In the genomic region with DNA sequence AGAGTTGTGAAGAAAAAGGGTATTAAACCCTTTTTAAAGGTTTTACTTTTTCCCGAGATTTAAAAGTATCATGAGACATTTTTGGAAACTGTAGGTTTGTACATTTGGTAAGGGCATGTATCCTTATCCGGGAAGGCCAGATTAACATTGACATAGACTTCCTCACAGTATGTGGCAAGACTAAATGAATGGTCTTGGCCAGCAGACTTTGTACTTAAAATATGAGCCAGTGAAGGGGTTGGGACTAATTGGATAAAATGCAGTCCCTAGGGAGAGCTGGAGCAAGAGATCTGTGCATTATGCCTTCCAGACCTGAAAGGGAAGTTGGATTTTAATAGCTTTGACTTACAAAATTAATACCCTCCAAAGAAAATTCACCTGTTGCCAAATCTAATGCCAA, we compare ENCODE assay signal across 19 cellular contexts.
DNase-seq lines count a peak whose midpoint lies in the region; ATAC-seq and TF ChIP-seq lines count a peak whose summit lies in the region.
"Had no signal": no experiment of that assay in that cellular context is flagged by ENCODE, and none has a peak within 500 bp of the region (broad histone marks: within the 10 kb centered on the region; RNA-seq: fewer than 3 reads in every experiment).

No MANE protein-coding gene starts in this region.

- H3K9me2 ChIP-seq in hepatocyte (replicated peaks; ENCODE audit: insufficient read depth) = no peaks in the 10 kb centered on the region

- intact Hi-C loops in Right ventricle myocardium inferior (cut with DNase I) (no loop called here), cardiac septum (cut with DNase I) (no loop called here), esophagus muscularis mucosa (cut with DNase I) (no loop called here), right lobe of liver (cut with DNase I) (no loop called here), testis (cut with DNase I; ENCODE audit: low total_unique reads) (no loop called here)

- H3K27ac ChIP-seq in esophagus muscularis mucosa (replicated peaks in 1 of 4) (peak overlapping the region; percentile 62 to 79 (median 72)), right lobe of liver (no peak overlapping the region), hepatocyte (no peak overlapping the region), testis (no peak overlapping the region)

- no peaks in the 10 kb centered on the region for H4K20me1 ChIP-seq in hepatocyte (ENCODE audit: insufficient read depth, poor library complexity, severe bottlenecking)

- H3K4me1 ChIP-seq in esophagus muscularis mucosa = peaks cover 0 to 45% (median 31%) of the 10 kb centered on the region in 4 donors
- no peaks in the 10 kb centered on the region for H3K4me1 ChIP-seq in right lobe of liver
- H3K4me1 ChIP-seq in hepatocyte (ENCODE audit: insufficient read depth) = no peaks in the 10 kb centered on the region
- no peaks in the 10 kb centered on the region for H3K4me1 ChIP-seq in testis

- ATAC-seq in Right ventricle myocardium inferior (peak; percentile 75), right lobe of liver (peak in 3 of 4 donors; percentile 54 to 58 (median 54)), GM19395 (IDR thresholded peaks at IDR 0.05; ENCODE audit: unreplicated experiment) (no peak), GM21423 (IDR thresholded peaks at IDR 0.05; ENCODE audit: unreplicated experiment) (no peak)
- ATAC-seq: activated T-cell treated with anti-CD3 and anti-CD28 coated beads, Interleukin-2, amount 50 U/mL, for 4 hours had no signal

- H3K36me3 ChIP-seq in esophagus muscularis mucosa (no peaks in the 10 kb centered on the region), right lobe of liver (no peaks in the 10 kb centered on the region), hepatocyte (replicated peaks; ENCODE audit: insufficient read depth, low read depth) (no peaks in the 10 kb centered on the region), testis (ENCODE audit: low read depth, missing control alignments) (no peaks in the 10 kb centered on the region)
- H3K36me3 ChIP-seq: heart right ventricle had no signal

- DNase-seq in Right ventricle myocardium inferior (ENCODE audit: missing footprints) (no peak), cardiac septum (ENCODE audit: low spot score) (no peak), esophagus muscularis mucosa (ENCODE audit: extremely low spot score) (no peak), right lobe of liver (no peak), hepatocyte (ENCODE audit: low spot score) (no peak), testis (no peak)
- DNase-seq: activated CD4-positive, alpha-beta T cell treated with anti-CD3 and anti-CD28 coated beads, Interleukin-2, amount 50 U/mL, for 4 hours; activated T-cell treated with anti-CD3 and anti-CD28 coated beads, Interleukin-2, amount 50 U/mL, for 4 hours; cerebellar nuclear complex; endodermal cell; GDM1; heart right ventricle; HFFc6; islet precursor cell; Kasumi-1; NCI-H1436 treated with DMSO at 0.1 percent for 48 hours; stimulated activated CD4-positive, alpha-beta T cell treated with anti-CD3 and anti-CD28 coated beads, Interleukin-4, amount 100 ng/mL, for 24 hours had no signal

- 55% methylated on average over 2 of the region's 2 CpGs for WGBS in esophagus muscularis mucosa
- WGBS in right lobe of liver (ENCODE audit: insufficient coverage, low coverage, low lambda C conversion rate, missing lambda C conversion rate) = 37% methylated on average over 2 of the region's 2 CpGs
- WGBS in hepatocyte (ENCODE audit: low lambda C conversion rate, missing lambda C conversion rate) = 88% methylated on average over 2 of the region's 2 CpGs
- WGBS in testis, 2 donors = 51 to 57% methylated on average over 2 of the region's 2 CpGs

- TF ChIP-seq CTCF in esophagus muscularis mucosa (IDR thresholded peaks at IDR 0.05) (no peak), right lobe of liver (IDR thresholded peaks at IDR 0.05) (no peak), hepatocyte (IDR thresholded peaks at IDR 0.05; ENCODE audit: poor library complexity) (no peak), testis (IDR thresholded peaks at IDR 0.05) (no peak)

- no peak overlapping the region for H3K4me2 ChIP-seq in hepatocyte

- no peaks in the 10 kb centered on the region for H3K79me2 ChIP-seq in hepatocyte

- H3K9me3 ChIP-seq in esophagus muscularis mucosa = no peaks in the 10 kb centered on the region
- H3K9me3 ChIP-seq in right lobe of liver = no peaks in the 10 kb centered on the region
- no peaks in the 10 kb centered on the region for H3K9me3 ChIP-seq in hepatocyte (ENCODE audit: low read depth)
- no peaks in the 10 kb centered on the region for H3K9me3 ChIP-seq in testis
- H3K9me3 ChIP-seq: heart right ventricle had no signal

- H3K4me3 ChIP-seq in esophagus muscularis mucosa (peak overlapping the region in 3 of 4 donors; percentile 3 to 36 (median 8)), right lobe of liver (no peak overlapping the region), hepatocyte (no peak overlapping the region), testis (no peak overlapping the region)
- H3K4me3 ChIP-seq: heart right ventricle had no signal

- H2AFZ ChIP-seq in hepatocyte = no peak overlapping the region

- TF ChIP-seq EP300 in esophagus muscularis mucosa (IDR thresholded peaks at IDR 0.05) = peak; percentile 50

- TF ChIP-seq POLR2A in esophagus muscularis mucosa (IDR thresholded peaks at IDR 0.05; ENCODE audit: low read depth) = no peak
- no peak for TF ChIP-seq POLR2A in right lobe of liver (IDR thresholded peaks at IDR 0.05)
- no peak for TF ChIP-seq POLR2A in testis (IDR thresholded peaks at IDR 0.05)

- H3K27me3 ChIP-seq in esophagus muscularis mucosa = no peaks in the 10 kb centered on the region
- H3K27me3 ChIP-seq in right lobe of liver = no peaks in the 10 kb centered on the region
- no peaks in the 10 kb centered on the region for H3K27me3 ChIP-seq in hepatocyte
- no peaks in the 10 kb centered on the region for H3K27me3 ChIP-seq in testis
- H3K27me3 ChIP-seq: heart right ventricle had no signal

Comparison
In these comparisons a context has a peak if more than half of its experiments do, and no peak if none do; other contexts are left out.
1. ATAC-seq: peak in Right ventricle myocardium inferior (single experiment) and right lobe of liver (3 of 4); none in GM19395 (single experiment) and GM21423 (single experiment).
2. H3K27ac ChIP-seq: peak in esophagus muscularis mucosa (4 of 4); none in right lobe of liver (0 of 3), hepatocyte (single experiment) and testis (0 of 2).
3. H3K4me3 ChIP-seq: peak in esophagus muscularis mucosa (3 of 4); none in right lobe of liver (0 of 3), hepatocyte (single experiment) and testis (0 of 2).